ENCODE assay signal across 1 cellular context in genomic region chr1:67753776-67754525, GRCh38.
TF ChIP-seq lines count a peak whose summit lies in the region.

No MANE protein-coding gene starts in this region.

TF ChIP-seq in GM12878, 131 proteins besides CTCF, POLR2A, EP300 and RAD21 (continued from another document):
- TF ChIP-seq, protein P1, sequence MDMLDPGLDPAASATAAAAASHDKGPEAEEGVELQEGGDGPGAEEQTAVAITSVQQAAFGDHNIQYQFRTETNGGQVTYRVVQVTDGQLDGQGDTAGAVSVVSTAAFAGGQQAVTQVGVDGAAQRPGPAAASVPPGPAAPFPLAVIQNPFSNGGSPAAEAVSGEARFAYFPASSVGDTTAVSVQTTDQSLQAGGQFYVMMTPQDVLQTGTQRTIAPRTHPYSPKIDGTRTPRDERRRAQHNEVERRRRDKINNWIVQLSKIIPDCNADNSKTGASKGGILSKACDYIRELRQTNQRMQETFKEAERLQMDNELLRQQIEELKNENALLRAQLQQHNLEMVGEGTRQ (IDR thresholded peaks at IDR 0.05; ENCODE audit: borderline replicate concordance, low read depth, low read length): no peak
- no peak for TF ChIP-seq MEF2A (IDR thresholded peaks at IDR 0.05; ENCODE audit: insufficient read depth, low read depth, low read length)
- TF ChIP-seq, protein P2, sequence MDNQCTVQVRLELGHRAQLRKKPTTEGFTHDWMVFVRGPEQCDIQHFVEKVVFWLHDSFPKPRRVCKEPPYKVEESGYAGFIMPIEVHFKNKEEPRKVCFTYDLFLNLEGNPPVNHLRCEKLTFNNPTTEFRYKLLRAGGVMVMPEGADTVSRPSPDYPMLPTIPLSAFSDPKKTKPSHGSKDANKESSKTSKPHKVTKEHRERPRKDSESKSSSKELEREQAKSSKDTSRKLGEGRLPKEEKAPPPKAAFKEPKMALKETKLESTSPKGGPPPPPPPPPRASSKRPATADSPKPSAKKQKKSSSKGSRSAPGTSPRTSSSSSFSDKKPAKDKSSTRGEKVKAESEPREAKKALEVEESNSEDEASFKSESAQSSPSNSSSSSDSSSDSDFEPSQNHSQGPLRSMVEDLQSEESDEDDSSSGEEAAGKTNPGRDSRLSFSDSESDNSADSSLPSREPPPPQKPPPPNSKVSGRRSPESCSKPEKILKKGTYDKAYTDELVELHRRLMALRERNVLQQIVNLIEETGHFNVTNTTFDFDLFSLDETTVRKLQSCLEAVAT (IDR thresholded peaks at IDR 0.05): 0 out of 2 replicates have a peak, but pooled peaks have one; percentile 55
- no peak for TF ChIP-seq SMARCA5 (IDR thresholded peaks at IDR 0.05)
- no peak for TF ChIP-seq RCOR1 (conservative IDR thresholded peaks at IDR 0.05; ENCODE audit: low read depth, low read length)
- no peak for TF ChIP-seq FOXM1 (IDR thresholded peaks at IDR 0.05; ENCODE audit: low read depth, low read length)
- peak; percentile 35; the same call in 1 of the 2 replicates for TF ChIP-seq TCF12 (IDR thresholded peaks at IDR 0.05; ENCODE audit: low read depth, low read length)
- no peak for TF ChIP-seq ZBTB33 (IDR thresholded peaks at IDR 0.05)
- TF ChIP-seq BHLHE40 (IDR thresholded peaks at IDR 0.05; ENCODE audit: borderline replicate concordance in 1 of 2, low read depth in 2 of 2, low read length in 1 of 2): peak in 1 of 2 experiments; percentile 59; a peak in 1 of 4 replicates
- no peak for TF ChIP-seq KLF5 (IDR thresholded peaks at IDR 0.05; ENCODE audit: partially characterized antibody)
- TF ChIP-seq MTA2 (IDR thresholded peaks at IDR 0.05; ENCODE audit: low read depth): peak; percentile 48; the same call in 1 of the 2 replicates
- no peak for TF ChIP-seq SIN3A (IDR thresholded peaks at IDR 0.05; ENCODE audit: low read depth, low read length)
- TF ChIP-seq PAX5 (IDR thresholded peaks at IDR 0.05; ENCODE audit: borderline replicate concordance, low read depth, low read length): 0 out of 2 replicates have a peak, but pooled peaks have one; percentile 13
- TF ChIP-seq SUZ12 (IDR thresholded peaks at IDR 0.05; ENCODE audit: unreplicated experiment): no peak
- TF ChIP-seq SP1 (IDR thresholded peaks at IDR 0.05; ENCODE audit: low read depth, low read length): no peak
- no peak for TF ChIP-seq SREBF2 (IDR thresholded peaks at IDR 0.05; ENCODE audit: low read length)
- TF ChIP-seq IKZF2 (IDR thresholded peaks at IDR 0.05): peak; percentile 53 to 68; a peak in 2 of 4 replicates
